Comparison of ENCODE assay signal across 18 cellular contexts in the genomic region with DNA sequence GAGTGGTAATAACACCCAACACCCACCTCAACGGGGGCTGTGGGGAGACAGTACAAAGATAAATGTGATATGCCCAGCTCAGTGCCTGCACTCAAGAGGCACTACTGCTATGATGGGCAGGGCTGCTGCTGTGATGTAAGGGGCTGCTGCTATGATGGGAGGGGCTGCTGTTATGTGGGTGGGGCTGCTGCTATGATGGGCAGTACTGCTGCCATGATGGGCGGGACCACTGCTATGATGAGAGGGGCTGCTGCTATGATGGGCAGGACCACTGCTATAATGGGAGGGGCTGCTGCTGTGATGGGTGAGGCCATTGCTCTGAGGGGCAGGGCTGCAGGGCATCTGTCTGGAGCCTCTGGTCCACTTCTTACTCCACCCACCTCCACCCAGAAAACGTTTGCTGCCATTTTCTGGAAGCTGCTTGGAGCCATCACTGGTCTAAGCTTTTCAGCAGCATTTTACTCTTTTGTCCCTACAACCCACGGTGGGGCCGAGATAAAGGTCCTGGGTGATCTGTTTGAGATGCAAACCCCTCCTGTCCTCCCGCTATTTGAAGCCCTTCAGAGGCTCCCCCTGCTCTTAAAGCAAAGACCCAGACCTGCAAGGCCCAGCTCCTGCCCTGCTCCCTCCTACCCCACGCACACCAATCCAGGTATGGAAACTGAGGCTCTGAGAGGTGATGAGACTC.
DNase-seq lines count a peak whose midpoint lies in the region; ATAC-seq and TF ChIP-seq lines count a peak whose summit lies in the region.
"Had no signal": no experiment of that assay in that cellular context is flagged by ENCODE, and none has a peak within 500 bp of the region (broad histone marks: within the 10 kb centered on the region; RNA-seq: fewer than 3 reads in every experiment).

No MANE protein-coding gene starts in this region.

- no peaks in the 10 kb centered on the region for H3K27me3 ChIP-seq in Karpas-422 (ENCODE audit: low read length)
- peaks cover 10% of the 10 kb centered on the region for H3K27me3 ChIP-seq in endodermal cell (ENCODE audit: control insufficient read depth, insufficient read depth, low read length, poor library complexity, severe bottlenecking)
- H3K27me3 ChIP-seq in left lung = peaks cover 0 to 68% of the 10 kb centered on the region in 2 donors

- no peaks in the 10 kb centered on the region for H3K36me3 Mint-ChIP-seq in endodermal cell (ENCODE audit: low read depth)
- H3K36me3 Mint-ChIP-seq in activated CD8-positive, alpha-beta T cell treated with anti-CD3 and anti-CD28 coated beads, Interleukin-2, amount 10 ng/mL, durations not matched to agents 7 days and 5 days (ENCODE audit: low read depth) = no peaks in the 10 kb centered on the region
- H3K36me3 Mint-ChIP-seq: T-cell had no signal

- POLR2A ChIA-PET in activated CD8-positive, alpha-beta T cell treated with anti-CD3 and anti-CD28 coated beads, Interleukin-2, amount 10 ng/mL, durations not matched to agents 7 days and 5 days (lab: Charles Lee) = no interaction called here

- H3K4me1 Mint-ChIP-seq in endodermal cell = no peaks in the 10 kb centered on the region
- H3K4me1 Mint-ChIP-seq in activated CD8-positive, alpha-beta T cell treated with anti-CD3 and anti-CD28 coated beads, Interleukin-2, amount 10 ng/mL, durations not matched to agents 7 days and 5 days (ENCODE audit: low read depth) = no peaks in the 10 kb centered on the region
- H3K4me1 Mint-ChIP-seq: T-cell had no signal

- no peak overlapping the region for H3K27ac ChIP-seq in Karpas-422 (ENCODE audit: low read length)
- H3K27ac ChIP-seq in endodermal cell (ENCODE audit: low read depth, low read length) = no peak overlapping the region
- no peak overlapping the region for H3K27ac ChIP-seq in left lung

- CTCF ChIA-PET in activated CD8-positive, alpha-beta T cell treated with anti-CD3 and anti-CD28 coated beads, Interleukin-2, amount 10 ng/mL, durations not matched to agents 7 days and 5 days (lab: Charles Lee) = no interaction called here

- no peaks in the 10 kb centered on the region for H4K20me1 ChIP-seq in Karpas-422 (ENCODE audit: insufficient read depth, low read depth, low read length)

- H3K79me2 ChIP-seq in Karpas-422 (ENCODE audit: low read length) = no peaks in the 10 kb centered on the region

- TF ChIP-seq CTCF in endodermal cell (conservative IDR thresholded peaks at IDR 0.05) (no peak), left lung (IDR thresholded peaks at IDR 0.05) (no peak)

- H3K4me3 ChIP-seq in Karpas-422 (ENCODE audit: low read length) (no peak overlapping the region), endodermal cell (ENCODE audit: low read length) (no peak overlapping the region), left lung (no peak overlapping the region)
- H3K4me3 ChIP-seq: HAP-1 had no signal

- intact Hi-C loops in cardiac septum (cut with DNase I) (no loop called here), Right ventricle myocardium superior (cut with DNase I) (no loop called here), left lung (cut with DNase I) (no loop called here)

- no peaks in the 10 kb centered on the region for H3K4me1 ChIP-seq in Karpas-422 (ENCODE audit: low read length)
- no peaks in the 10 kb centered on the region for H3K4me1 ChIP-seq in endodermal cell (ENCODE audit: control insufficient read depth, insufficient read depth, low read length)
- no peaks in the 10 kb centered on the region for H3K4me1 ChIP-seq in left lung
- H3K4me1 ChIP-seq: HAP-1 had no signal

- no peak overlapping the region for H3K27ac Mint-ChIP-seq in endodermal cell
- no peak overlapping the region for H3K27ac Mint-ChIP-seq in activated CD8-positive, alpha-beta T cell treated with anti-CD3 and anti-CD28 coated beads, Interleukin-2, amount 10 ng/mL, durations not matched to agents 7 days and 5 days
- H3K27ac Mint-ChIP-seq: T-cell had no signal

- H3K9me3 Mint-ChIP-seq in endodermal cell = no peaks in the 10 kb centered on the region
- H3K9me3 Mint-ChIP-seq in activated CD8-positive, alpha-beta T cell treated with anti-CD3 and anti-CD28 coated beads, Interleukin-2, amount 10 ng/mL, durations not matched to agents 7 days and 5 days (ENCODE audit: insufficient read depth) = no peaks in the 10 kb centered on the region
- H3K9me3 Mint-ChIP-seq: T-cell had no signal

- ATAC-seq in Right ventricle myocardium superior (ENCODE audit: poor library complexity) (no peak), left lung (no peak)
- ATAC-seq in activated CD8-positive, alpha-beta T cell treated with anti-CD3 and anti-CD28 coated beads, Interleukin-2, amount 10 ng/mL, durations not matched to agents 7 days and 5 days = no peak
- ATAC-seq: T-cell had no signal

- H3K9me3 ChIP-seq in Karpas-422 (ENCODE audit: low read length) = no peaks in the 10 kb centered on the region
- H3K9me3 ChIP-seq in endodermal cell (ENCODE audit: control insufficient read depth, low read length) = no peaks in the 10 kb centered on the region
- H3K9me3 ChIP-seq in left lung = no peaks in the 10 kb centered on the region
- H3K9me3 ChIP-seq: HAP-1 had no signal

- no peak overlapping the region for H3K4me3 Mint-ChIP-seq in endodermal cell
- H3K4me3 Mint-ChIP-seq in activated CD8-positive, alpha-beta T cell treated with anti-CD3 and anti-CD28 coated beads, Interleukin-2, amount 10 ng/mL, durations not matched to agents 7 days and 5 days = no peak overlapping the region
- H3K4me3 Mint-ChIP-seq: T-cell had no signal

- no peak overlapping the region for H3K4me2 ChIP-seq in Karpas-422 (ENCODE audit: low read depth, low read length, poor library complexity, severe bottlenecking)

- H2AFZ ChIP-seq in Karpas-422 (ENCODE audit: low read length) = no peak overlapping the region

- no peak overlapping the region for H3K9ac ChIP-seq in Karpas-422 (ENCODE audit: low read length)
- H3K9ac ChIP-seq in endodermal cell (ENCODE audit: extremely low read depth, low read length, poor library complexity, severe bottlenecking) = no peak overlapping the region

- H3K36me3 ChIP-seq in Karpas-422 (ENCODE audit: insufficient read depth, low read length) (no peaks in the 10 kb centered on the region), endodermal cell (ENCODE audit: control insufficient read depth, insufficient read depth, low read length) (no peaks in the 10 kb centered on the region), left lung (no peaks in the 10 kb centered on the region)
- H3K36me3 ChIP-seq: HAP-1 had no signal

- H3K9me2 ChIP-seq in Karpas-422 (replicated peaks; ENCODE audit: insufficient read depth, low read length) = no peaks in the 10 kb centered on the region

- 75 to 78% methylated on average over 4 to 7 of the region's 7 CpGs for WGBS in endodermal cell (ENCODE audit: insufficient coverage in 1 of 2, insufficient read length in 1 of 2), 2 experiments

- DNase-seq in cardiac septum (ENCODE audit: low spot score) = peak; percentile 53
- DNase-seq in Right ventricle myocardium superior = no peak
- peak; percentile 54 for DNase-seq in Karpas-422
- DNase-seq in endodermal cell = peak; percentile 64
- DNase-seq in activated CD8-positive, alpha-beta T cell treated with anti-CD3 and anti-CD28 coated beads, Interleukin-2, amount 10 ng/mL, durations not matched to agents 7 days and 5 days = no peak
- no peak for DNase-seq in HPDE6-E6E7 (ENCODE audit: extremely low spot score)
- no peak for DNase-seq in activated T-cell treated with anti-CD3 and anti-CD28 coated beads, Interleukin-2, amount 50 U/mL, for 1 hour
- no peak for DNase-seq in left lung
- DNase-seq: ACHN, AML-193, COR-L47, DMS153, KBM-7, NCI-H146, NCI-H2081 treated with DMSO at 0.1 percent for 48 hours, NCI-H526 treated with DMSO at 0.1 percent for 48 hours, T-cell had no signal

- peaks cover 3% of the 10 kb centered on the region for H3K27me3 Mint-ChIP-seq in endodermal cell (ENCODE audit: insufficient read depth)
- peaks cover 7% of the 10 kb centered on the region for H3K27me3 Mint-ChIP-seq in activated CD8-positive, alpha-beta T cell treated with anti-CD3 and anti-CD28 coated beads, Interleukin-2, amount 10 ng/mL, durations not matched to agents 7 days and 5 days (ENCODE audit: low read depth)

Comparison
In these comparisons a context has a peak if more than half of its experiments do, and no peak if none do; other contexts are left out.
1. DNase-seq: peak in cardiac septum (single experiment), Karpas-422 (single experiment) and endodermal cell (single experiment); none in Right ventricle myocardium superior (single experiment), activated CD8-positive, alpha-beta T cell treated with anti-CD3 and anti-CD28 coated beads, Interleukin-2, amount 10 ng/mL, durations not matched to agents 7 days and 5 days (single experiment), HPDE6-E6E7 (single experiment), activated T-cell treated with anti-CD3 and anti-CD28 coated beads, Interleukin-2, amount 50 U/mL, for 1 hour (single experiment) and left lung (0 of 2).